In genomic region chr2:222796413-222797103, GRCh38 we compare ENCODE assay signal across 1 cellular context.
TF ChIP-seq lines count a peak whose summit lies in the region.

No MANE protein-coding gene starts in this region.

TF ChIP-seq in HepG2, 621 proteins besides CTCF, POLR2A, EP300 and RAD21 (continued from another document and continues in another):
- TF ChIP-seq FOXP4 (CRISPR knock-in tag; IDR thresholded peaks at IDR 0.05) = peak; percentile 100
- TF ChIP-seq ZNF772 (CRISPR knock-in tag; IDR thresholded peaks at IDR 0.05) = peak; percentile 87
- TF ChIP-seq, protein P1, sequence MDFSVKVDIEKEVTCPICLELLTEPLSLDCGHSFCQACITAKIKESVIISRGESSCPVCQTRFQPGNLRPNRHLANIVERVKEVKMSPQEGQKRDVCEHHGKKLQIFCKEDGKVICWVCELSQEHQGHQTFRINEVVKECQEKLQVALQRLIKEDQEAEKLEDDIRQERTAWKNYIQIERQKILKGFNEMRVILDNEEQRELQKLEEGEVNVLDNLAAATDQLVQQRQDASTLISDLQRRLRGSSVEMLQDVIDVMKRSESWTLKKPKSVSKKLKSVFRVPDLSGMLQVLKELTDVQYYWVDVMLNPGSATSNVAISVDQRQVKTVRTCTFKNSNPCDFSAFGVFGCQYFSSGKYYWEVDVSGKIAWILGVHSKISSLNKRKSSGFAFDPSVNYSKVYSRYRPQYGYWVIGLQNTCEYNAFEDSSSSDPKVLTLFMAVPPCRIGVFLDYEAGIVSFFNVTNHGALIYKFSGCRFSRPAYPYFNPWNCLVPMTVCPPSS (IDR thresholded peaks at IDR 0.05) = no peak
- no peak for TF ChIP-seq ZNF550 (CRISPR knock-in tag; IDR thresholded peaks at IDR 0.05; ENCODE audit: borderline replicate concordance)
- TF ChIP-seq, protein P2, sequence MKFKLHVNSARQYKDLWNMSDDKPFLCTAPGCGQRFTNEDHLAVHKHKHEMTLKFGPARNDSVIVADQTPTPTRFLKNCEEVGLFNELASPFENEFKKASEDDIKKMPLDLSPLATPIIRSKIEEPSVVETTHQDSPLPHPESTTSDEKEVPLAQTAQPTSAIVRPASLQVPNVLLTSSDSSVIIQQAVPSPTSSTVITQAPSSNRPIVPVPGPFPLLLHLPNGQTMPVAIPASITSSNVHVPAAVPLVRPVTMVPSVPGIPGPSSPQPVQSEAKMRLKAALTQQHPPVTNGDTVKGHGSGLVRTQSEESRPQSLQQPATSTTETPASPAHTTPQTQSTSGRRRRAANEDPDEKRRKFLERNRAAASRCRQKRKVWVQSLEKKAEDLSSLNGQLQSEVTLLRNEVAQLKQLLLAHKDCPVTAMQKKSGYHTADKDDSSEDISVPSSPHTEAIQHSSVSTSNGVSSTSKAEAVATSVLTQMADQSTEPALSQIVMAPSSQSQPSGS (CRISPR knock-in tag; IDR thresholded peaks at IDR 0.05) = peak; percentile 97
- TF ChIP-seq ZIK1 (CRISPR knock-in tag; IDR thresholded peaks at IDR 0.05; ENCODE audit: borderline replicate concordance, low read depth) = no peak
- peak; percentile 95; the same call in 1 of the 2 replicates for TF ChIP-seq SP140L (CRISPR knock-in tag; IDR thresholded peaks at IDR 0.05; ENCODE audit: borderline replicate concordance)
- peak; percentile 90; the same call in 1 of the 2 replicates for TF ChIP-seq NCOR1 (IDR thresholded peaks at IDR 0.05; ENCODE audit: borderline replicate concordance, low read length)
- peak; percentile 93 for TF ChIP-seq FOSL2 (CRISPR knock-in tag; IDR thresholded peaks at IDR 0.05)
- no peak for TF ChIP-seq MZF1 (CRISPR knock-in tag; IDR thresholded peaks at IDR 0.05; ENCODE audit: borderline replicate concordance)
- TF ChIP-seq, protein P3, sequence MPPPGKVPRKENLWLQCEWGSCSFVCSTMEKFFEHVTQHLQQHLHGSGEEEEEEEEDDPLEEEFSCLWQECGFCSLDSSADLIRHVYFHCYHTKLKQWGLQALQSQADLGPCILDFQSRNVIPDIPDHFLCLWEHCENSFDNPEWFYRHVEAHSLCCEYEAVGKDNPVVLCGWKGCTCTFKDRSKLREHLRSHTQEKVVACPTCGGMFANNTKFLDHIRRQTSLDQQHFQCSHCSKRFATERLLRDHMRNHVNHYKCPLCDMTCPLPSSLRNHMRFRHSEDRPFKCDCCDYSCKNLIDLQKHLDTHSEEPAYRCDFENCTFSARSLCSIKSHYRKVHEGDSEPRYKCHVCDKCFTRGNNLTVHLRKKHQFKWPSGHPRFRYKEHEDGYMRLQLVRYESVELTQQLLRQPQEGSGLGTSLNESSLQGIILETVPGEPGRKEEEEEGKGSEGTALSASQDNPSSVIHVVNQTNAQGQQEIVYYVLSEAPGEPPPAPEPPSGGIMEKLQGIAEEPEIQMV (CRISPR knock-in tag; IDR thresholded peaks at IDR 0.05; ENCODE audit: low read depth) = peak; percentile 88; the same call in 1 of the 2 replicates
- TF ChIP-seq THAP11 (CRISPR knock-in tag; IDR thresholded peaks at IDR 0.05) = peak; percentile 76
- TF ChIP-seq ZNF775 (CRISPR knock-in tag; IDR thresholded peaks at IDR 0.05; ENCODE audit: borderline replicate concordance) = no peak; the same call in 1 of the 2 replicates
- TF ChIP-seq, protein P4, sequence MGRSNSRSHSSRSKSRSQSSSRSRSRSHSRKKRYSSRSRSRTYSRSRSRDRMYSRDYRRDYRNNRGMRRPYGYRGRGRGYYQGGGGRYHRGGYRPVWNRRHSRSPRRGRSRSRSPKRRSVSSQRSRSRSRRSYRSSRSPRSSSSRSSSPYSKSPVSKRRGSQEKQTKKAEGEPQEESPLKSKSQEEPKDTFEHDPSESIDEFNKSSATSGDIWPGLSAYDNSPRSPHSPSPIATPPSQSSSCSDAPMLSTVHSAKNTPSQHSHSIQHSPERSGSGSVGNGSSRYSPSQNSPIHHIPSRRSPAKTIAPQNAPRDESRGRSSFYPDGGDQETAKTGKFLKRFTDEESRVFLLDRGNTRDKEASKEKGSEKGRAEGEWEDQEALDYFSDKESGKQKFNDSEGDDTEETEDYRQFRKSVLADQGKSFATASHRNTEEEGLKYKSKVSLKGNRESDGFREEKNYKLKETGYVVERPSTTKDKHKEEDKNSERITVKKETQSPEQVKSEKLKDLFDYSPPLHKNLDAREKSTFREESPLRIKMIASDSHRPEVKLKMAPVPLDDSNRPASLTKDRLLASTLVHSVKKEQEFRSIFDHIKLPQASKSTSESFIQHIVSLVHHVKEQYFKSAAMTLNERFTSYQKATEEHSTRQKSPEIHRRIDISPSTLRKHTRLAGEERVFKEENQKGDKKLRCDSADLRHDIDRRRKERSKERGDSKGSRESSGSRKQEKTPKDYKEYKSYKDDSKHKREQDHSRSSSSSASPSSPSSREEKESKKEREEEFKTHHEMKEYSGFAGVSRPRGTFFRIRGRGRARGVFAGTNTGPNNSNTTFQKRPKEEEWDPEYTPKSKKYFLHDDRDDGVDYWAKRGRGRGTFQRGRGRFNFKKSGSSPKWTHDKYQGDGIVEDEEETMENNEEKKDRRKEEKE (IDR thresholded peaks at IDR 0.05) = no peak
- 0 out of 2 replicates have a peak, but pooled peaks have one; percentile 61 for TF ChIP-seq ZNF44 (CRISPR knock-in tag; IDR thresholded peaks at IDR 0.05)
- no peak for TF ChIP-seq PCBP1 (IDR thresholded peaks at IDR 0.05; ENCODE audit: borderline replicate concordance, low read depth, low read length)
- TF ChIP-seq ZNF749 (CRISPR knock-in tag; IDR thresholded peaks at IDR 0.05; ENCODE audit: borderline replicate concordance) = peak; percentile 93
- peak; percentile 83 for TF ChIP-seq ZBTB7B (CRISPR knock-in tag; IDR thresholded peaks at IDR 0.05)
- 0 out of 2 replicates have a peak, but pooled peaks have one; percentile 35 for TF ChIP-seq SP4 (CRISPR knock-in tag; IDR thresholded peaks at IDR 0.05)
- TF ChIP-seq CEBPB (IDR thresholded peaks at IDR 0.05; ENCODE audit: borderline replicate concordance, low read depth, low read length) = peak; percentile 49; the same call in 1 of the 2 replicates
- no peak for TF ChIP-seq DNMT1 (CRISPR knock-in tag; IDR thresholded peaks at IDR 0.05)
- peak; percentile 58; the same call in 1 of the 2 replicates for TF ChIP-seq ZNF564 (CRISPR knock-in tag; IDR thresholded peaks at IDR 0.05)
- TF ChIP-seq ZSCAN22 (CRISPR knock-in tag; IDR thresholded peaks at IDR 0.05) = no peak
- TF ChIP-seq ZFP37 (CRISPR knock-in tag; IDR thresholded peaks at IDR 0.05; ENCODE audit: borderline replicate concordance) = peak; percentile 96
- no peak for TF ChIP-seq ZBTB7A (CRISPR knock-in tag; IDR thresholded peaks at IDR 0.05)
- TF ChIP-seq SIN3B (IDR thresholded peaks at IDR 0.05; ENCODE audit: low read length) = 0 out of 2 replicates have a peak, but pooled peaks have one; percentile 64
- peak; percentile 92; the same call in 1 of the 2 replicates for TF ChIP-seq HOXA5 (CRISPR knock-in tag; IDR thresholded peaks at IDR 0.05)
- TF ChIP-seq ZNF10 (CRISPR knock-in tag; IDR thresholded peaks at IDR 0.05; ENCODE audit: borderline replicate concordance, low read depth) = no peak
- TF ChIP-seq, protein P5, sequence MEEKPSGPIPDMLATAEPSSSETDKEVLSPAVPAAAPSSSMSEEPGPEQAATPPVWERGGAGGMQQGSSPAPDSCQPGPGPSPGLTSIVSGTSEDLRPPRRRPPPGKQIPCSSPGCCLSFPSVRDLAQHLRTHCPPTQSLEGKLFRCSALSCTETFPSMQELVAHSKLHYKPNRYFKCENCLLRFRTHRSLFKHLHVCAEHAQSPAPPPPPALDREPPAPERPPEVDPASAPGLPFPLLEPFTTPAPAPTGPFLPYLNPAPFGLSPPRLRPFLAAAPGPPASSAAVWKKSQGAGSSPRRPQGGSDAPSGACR (CRISPR knock-in tag; IDR thresholded peaks at IDR 0.05) = no peak
- peak; percentile 89 for TF ChIP-seq ESRRA (CRISPR knock-in tag; IDR thresholded peaks at IDR 0.05; ENCODE audit: low read depth)
- peak; percentile 97 for TF ChIP-seq SAP130 (CRISPR knock-in tag; IDR thresholded peaks at IDR 0.05; ENCODE audit: low read depth)
- peak; percentile 52; the same call in 1 of the 2 replicates for TF ChIP-seq ZBTB33 (CRISPR knock-in tag; IDR thresholded peaks at IDR 0.05)
- peak; percentile 14 for TF ChIP-seq SMYD3 (CRISPR knock-in tag; IDR thresholded peaks at IDR 0.05)
- TF ChIP-seq ZFY (CRISPR knock-in tag; IDR thresholded peaks at IDR 0.05) = peak; percentile 82
- no peak for TF ChIP-seq ZNF720 (CRISPR knock-in tag; IDR thresholded peaks at IDR 0.05)
- peak; percentile 85 for TF ChIP-seq PHF21A (CRISPR knock-in tag; IDR thresholded peaks at IDR 0.05)
- peak; percentile 97; the same call in 1 of the 2 replicates for TF ChIP-seq FOXK1 (CRISPR knock-in tag; IDR thresholded peaks at IDR 0.05; ENCODE audit: borderline replicate concordance, low read depth)
- peak; percentile 54; the same call in 1 of the 2 replicates for TF ChIP-seq ZNF724P (CRISPR knock-in tag; IDR thresholded peaks at IDR 0.05; ENCODE audit: borderline replicate concordance)
- TF ChIP-seq POGZ (CRISPR knock-in tag; IDR thresholded peaks at IDR 0.05) = peak; percentile 71
- peak; percentile 90; the same call in 1 of the 2 replicates for TF ChIP-seq HOXA3 (CRISPR knock-in tag; IDR thresholded peaks at IDR 0.05)
- TF ChIP-seq ISX (CRISPR knock-in tag; conservative IDR thresholded peaks at IDR 0.05) = no peak
- TF ChIP-seq TBX3 (IDR thresholded peaks at IDR 0.05; ENCODE audit: borderline replicate concordance) = peak; percentile 100
- TF ChIP-seq SMAD3 (CRISPR knock-in tag; IDR thresholded peaks at IDR 0.05) = peak; percentile 96
- TF ChIP-seq U2AF1 (optimal IDR thresholded peaks at IDR 0.05; ENCODE audit: low read depth, low read length) = no peak
- TF ChIP-seq HES4 (CRISPR knock-in tag; IDR thresholded peaks at IDR 0.05; ENCODE audit: borderline replicate concordance) = no peak
- TF ChIP-seq ZNF256 (CRISPR knock-in tag; conservative IDR thresholded peaks at IDR 0.05) = no peak
- TF ChIP-seq RAD51 (IDR thresholded peaks at IDR 0.05; ENCODE audit: borderline replicate concordance) = no peak
- 0 out of 2 replicates have a peak, but pooled peaks have one; percentile 43 for TF ChIP-seq RNF2 (conservative IDR thresholded peaks at IDR 0.05; ENCODE audit: low read depth)
- TF ChIP-seq AHR (CRISPR knock-in tag; IDR thresholded peaks at IDR 0.05) = peak; percentile 84; the same call in 1 of the 2 replicates
- TF ChIP-seq NR2F1 (CRISPR knock-in tag; IDR thresholded peaks at IDR 0.05) = peak; percentile 73 to 86
- TF ChIP-seq ZNF331 (CRISPR knock-in tag; IDR thresholded peaks at IDR 0.05) = peak; percentile 95; the same call in 1 of the 2 replicates
- TF ChIP-seq, protein P6, sequence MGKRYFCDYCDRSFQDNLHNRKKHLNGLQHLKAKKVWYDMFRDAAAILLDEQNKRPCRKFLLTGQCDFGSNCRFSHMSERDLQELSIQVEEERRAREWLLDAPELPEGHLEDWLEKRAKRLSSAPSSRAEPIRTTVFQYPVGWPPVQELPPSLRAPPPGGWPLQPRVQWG (CRISPR knock-in tag; IDR thresholded peaks at IDR 0.05; ENCODE audit: borderline replicate concordance, low read depth) = no peak
- peak; percentile 65; the same call in 1 of the 2 replicates for TF ChIP-seq TEAD2 (CRISPR knock-in tag; IDR thresholded peaks at IDR 0.05)
- peak; percentile 97 for TF ChIP-seq ZNF703 (CRISPR knock-in tag; IDR thresholded peaks at IDR 0.05; ENCODE audit: borderline replicate concordance)
- TF ChIP-seq, protein P7, sequence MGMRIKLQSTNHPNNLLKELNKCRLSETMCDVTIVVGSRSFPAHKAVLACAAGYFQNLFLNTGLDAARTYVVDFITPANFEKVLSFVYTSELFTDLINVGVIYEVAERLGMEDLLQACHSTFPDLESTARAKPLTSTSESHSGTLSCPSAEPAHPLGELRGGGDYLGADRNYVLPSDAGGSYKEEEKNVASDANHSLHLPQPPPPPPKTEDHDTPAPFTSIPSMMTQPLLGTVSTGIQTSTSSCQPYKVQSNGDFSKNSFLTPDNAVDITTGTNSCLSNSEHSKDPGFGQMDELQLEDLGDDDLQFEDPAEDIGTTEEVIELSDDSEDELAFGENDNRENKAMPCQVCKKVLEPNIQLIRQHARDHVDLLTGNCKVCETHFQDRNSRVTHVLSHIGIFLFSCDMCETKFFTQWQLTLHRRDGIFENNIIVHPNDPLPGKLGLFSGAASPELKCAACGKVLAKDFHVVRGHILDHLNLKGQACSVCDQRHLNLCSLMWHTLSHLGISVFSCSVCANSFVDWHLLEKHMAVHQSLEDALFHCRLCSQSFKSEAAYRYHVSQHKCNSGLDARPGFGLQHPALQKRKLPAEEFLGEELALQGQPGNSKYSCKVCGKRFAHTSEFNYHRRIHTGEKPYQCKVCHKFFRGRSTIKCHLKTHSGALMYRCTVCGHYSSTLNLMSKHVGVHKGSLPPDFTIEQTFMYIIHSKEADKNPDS (CRISPR knock-in tag; IDR thresholded peaks at IDR 0.05) = no peak; the same call in 1 of the 2 replicates
- TF ChIP-seq ZSCAN9 (CRISPR knock-in tag; IDR thresholded peaks at IDR 0.05; ENCODE audit: borderline replicate concordance) = peak; percentile 98
- peak; percentile 93 for TF ChIP-seq HNF4G (IDR thresholded peaks at IDR 0.05; ENCODE audit: borderline replicate concordance, low read depth, low read length)
- TF ChIP-seq HNF4G (CRISPR knock-in tag; IDR thresholded peaks at IDR 0.05; ENCODE audit: borderline replicate concordance, low read depth) = peak; percentile 93
- TF ChIP-seq ZNF160 (CRISPR knock-in tag; IDR thresholded peaks at IDR 0.05) = peak; percentile 44; the same call in 1 of the 2 replicates
